ENCODE assay signal across 11 cellular contexts in the genomic region with DNA sequence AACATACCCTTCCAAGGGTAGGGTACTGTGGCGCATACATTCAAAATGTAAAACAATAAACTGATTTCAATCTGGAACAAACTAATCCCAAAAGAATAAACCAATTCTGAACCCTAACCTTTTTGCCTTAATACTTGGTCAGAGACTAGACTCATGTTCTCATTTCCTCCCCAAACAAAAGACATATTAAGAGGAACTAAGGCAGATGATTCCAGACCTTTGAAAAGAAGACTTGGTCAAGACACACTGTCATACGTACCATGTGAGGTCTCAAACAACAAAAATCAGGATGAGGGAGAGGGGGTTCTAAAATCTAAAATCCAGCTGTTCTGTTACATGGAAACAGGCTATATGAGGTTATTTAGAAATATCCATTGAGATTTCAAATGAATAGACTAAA.
"Had no signal": no experiment of that assay in that cellular context is flagged by ENCODE, and none has a peak within 500 bp of the region (broad histone marks: within the 10 kb centered on the region; RNA-seq: fewer than 3 reads in every experiment).

No MANE protein-coding gene starts in this region.

- DNase-seq: activated effector memory CD4-positive, alpha-beta T cell treated with anti-CD3 and anti-CD28 coated beads, Interleukin-2, amount 50 U/mL, for 16 hours; activated naive CD8-positive, alpha-beta T cell treated with anti-CD3 and anti-CD28 coated beads, Interleukin-2, amount 10 ng/mL, durations not matched to agents 7 days and 5 days; dorsolateral prefrontal cortex; hypothalamus; kidney glomerular epithelial cell; pancreas; stimulated activated CD4-positive, alpha-beta T cell treated with anti-CD3 and anti-CD28 coated beads, Interleukin-12 subunit alpha, Interleukin-12 subunit beta, amount 100 ng/mL, for 4 hours; stimulated activated naive CD8-positive, alpha-beta T cell treated with anti-CD3 and anti-CD28 coated beads, Interleukin-15, amount 100 ng/mL, for 72 hours; testis had no signal

- H3K27me3 ChIP-seq: dorsolateral prefrontal cortex, pancreas, testis had no signal

- H3K4me3 Mint-ChIP-seq: activated naive CD8-positive, alpha-beta T cell treated with anti-CD3 and anti-CD28 coated beads, Interleukin-2, amount 10 ng/mL, durations not matched to agents 7 days and 5 days; stimulated activated naive CD8-positive, alpha-beta T cell treated with anti-CD3 and anti-CD28 coated beads, Interleukin-15, amount 100 ng/mL, for 72 hours had no signal

- H3K27ac ChIP-seq: pancreas, testis had no signal

- H3K4me3 ChIP-seq: dorsolateral prefrontal cortex, pancreas, testis had no signal

- H3K27ac Mint-ChIP-seq: activated naive CD8-positive, alpha-beta T cell treated with anti-CD3 and anti-CD28 coated beads, Interleukin-2, amount 10 ng/mL, durations not matched to agents 7 days and 5 days had no signal

- H3K27me3 Mint-ChIP-seq: activated naive CD8-positive, alpha-beta T cell treated with anti-CD3 and anti-CD28 coated beads, Interleukin-2, amount 10 ng/mL, durations not matched to agents 7 days and 5 days; stimulated activated naive CD8-positive, alpha-beta T cell treated with anti-CD3 and anti-CD28 coated beads, Interleukin-15, amount 100 ng/mL, for 72 hours had no signal

- H3K36me3 ChIP-seq: pancreas had no signal

- H3K9me3 Mint-ChIP-seq: activated naive CD8-positive, alpha-beta T cell treated with anti-CD3 and anti-CD28 coated beads, Interleukin-2, amount 10 ng/mL, durations not matched to agents 7 days and 5 days; stimulated activated naive CD8-positive, alpha-beta T cell treated with anti-CD3 and anti-CD28 coated beads, Interleukin-15, amount 100 ng/mL, for 72 hours had no signal

- H3K4me1 ChIP-seq: pancreas, testis had no signal

- ATAC-seq: activated CD4-positive, CD25-positive, alpha-beta regulatory T cell treated with anti-CD3 and anti-CD28 coated beads, Interleukin-2, amount 50 U/mL, for 24 hours; esophagus mucosa; stimulated activated naive CD8-positive, alpha-beta T cell treated with anti-CD3 and anti-CD28 coated beads, Interleukin-15, amount 100 ng/mL, for 72 hours had no signal

- H3K9me3 ChIP-seq: pancreas, testis had no signal
